ENCODE assay signal across 1 cellular context in the genomic region with DNA sequence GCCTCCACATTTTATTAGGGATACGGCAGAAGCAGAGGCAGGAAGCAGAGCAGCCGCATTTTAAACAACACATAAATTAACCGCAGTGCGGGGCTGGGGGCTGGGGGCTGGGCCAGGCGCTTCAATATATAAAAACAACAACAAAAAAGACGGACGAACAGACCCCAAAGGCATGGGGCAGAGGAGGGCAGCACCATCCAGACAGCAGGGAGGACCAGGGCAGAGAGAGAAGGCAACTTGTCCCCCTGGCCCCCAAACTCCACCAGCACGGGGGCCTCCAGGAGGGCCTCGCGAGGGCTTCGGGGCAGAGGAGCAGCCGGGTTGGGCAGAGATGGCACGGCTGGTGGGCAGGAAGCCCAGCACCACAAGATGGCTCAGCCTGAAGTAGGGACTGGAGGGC.
TF ChIP-seq lines count a peak whose summit lies in the region.

No MANE protein-coding gene starts in this region.

TF ChIP-seq in GM23338, 12 proteins besides CTCF, POLR2A, EP300 and RAD21:
- TF ChIP-seq, protein P1, sequence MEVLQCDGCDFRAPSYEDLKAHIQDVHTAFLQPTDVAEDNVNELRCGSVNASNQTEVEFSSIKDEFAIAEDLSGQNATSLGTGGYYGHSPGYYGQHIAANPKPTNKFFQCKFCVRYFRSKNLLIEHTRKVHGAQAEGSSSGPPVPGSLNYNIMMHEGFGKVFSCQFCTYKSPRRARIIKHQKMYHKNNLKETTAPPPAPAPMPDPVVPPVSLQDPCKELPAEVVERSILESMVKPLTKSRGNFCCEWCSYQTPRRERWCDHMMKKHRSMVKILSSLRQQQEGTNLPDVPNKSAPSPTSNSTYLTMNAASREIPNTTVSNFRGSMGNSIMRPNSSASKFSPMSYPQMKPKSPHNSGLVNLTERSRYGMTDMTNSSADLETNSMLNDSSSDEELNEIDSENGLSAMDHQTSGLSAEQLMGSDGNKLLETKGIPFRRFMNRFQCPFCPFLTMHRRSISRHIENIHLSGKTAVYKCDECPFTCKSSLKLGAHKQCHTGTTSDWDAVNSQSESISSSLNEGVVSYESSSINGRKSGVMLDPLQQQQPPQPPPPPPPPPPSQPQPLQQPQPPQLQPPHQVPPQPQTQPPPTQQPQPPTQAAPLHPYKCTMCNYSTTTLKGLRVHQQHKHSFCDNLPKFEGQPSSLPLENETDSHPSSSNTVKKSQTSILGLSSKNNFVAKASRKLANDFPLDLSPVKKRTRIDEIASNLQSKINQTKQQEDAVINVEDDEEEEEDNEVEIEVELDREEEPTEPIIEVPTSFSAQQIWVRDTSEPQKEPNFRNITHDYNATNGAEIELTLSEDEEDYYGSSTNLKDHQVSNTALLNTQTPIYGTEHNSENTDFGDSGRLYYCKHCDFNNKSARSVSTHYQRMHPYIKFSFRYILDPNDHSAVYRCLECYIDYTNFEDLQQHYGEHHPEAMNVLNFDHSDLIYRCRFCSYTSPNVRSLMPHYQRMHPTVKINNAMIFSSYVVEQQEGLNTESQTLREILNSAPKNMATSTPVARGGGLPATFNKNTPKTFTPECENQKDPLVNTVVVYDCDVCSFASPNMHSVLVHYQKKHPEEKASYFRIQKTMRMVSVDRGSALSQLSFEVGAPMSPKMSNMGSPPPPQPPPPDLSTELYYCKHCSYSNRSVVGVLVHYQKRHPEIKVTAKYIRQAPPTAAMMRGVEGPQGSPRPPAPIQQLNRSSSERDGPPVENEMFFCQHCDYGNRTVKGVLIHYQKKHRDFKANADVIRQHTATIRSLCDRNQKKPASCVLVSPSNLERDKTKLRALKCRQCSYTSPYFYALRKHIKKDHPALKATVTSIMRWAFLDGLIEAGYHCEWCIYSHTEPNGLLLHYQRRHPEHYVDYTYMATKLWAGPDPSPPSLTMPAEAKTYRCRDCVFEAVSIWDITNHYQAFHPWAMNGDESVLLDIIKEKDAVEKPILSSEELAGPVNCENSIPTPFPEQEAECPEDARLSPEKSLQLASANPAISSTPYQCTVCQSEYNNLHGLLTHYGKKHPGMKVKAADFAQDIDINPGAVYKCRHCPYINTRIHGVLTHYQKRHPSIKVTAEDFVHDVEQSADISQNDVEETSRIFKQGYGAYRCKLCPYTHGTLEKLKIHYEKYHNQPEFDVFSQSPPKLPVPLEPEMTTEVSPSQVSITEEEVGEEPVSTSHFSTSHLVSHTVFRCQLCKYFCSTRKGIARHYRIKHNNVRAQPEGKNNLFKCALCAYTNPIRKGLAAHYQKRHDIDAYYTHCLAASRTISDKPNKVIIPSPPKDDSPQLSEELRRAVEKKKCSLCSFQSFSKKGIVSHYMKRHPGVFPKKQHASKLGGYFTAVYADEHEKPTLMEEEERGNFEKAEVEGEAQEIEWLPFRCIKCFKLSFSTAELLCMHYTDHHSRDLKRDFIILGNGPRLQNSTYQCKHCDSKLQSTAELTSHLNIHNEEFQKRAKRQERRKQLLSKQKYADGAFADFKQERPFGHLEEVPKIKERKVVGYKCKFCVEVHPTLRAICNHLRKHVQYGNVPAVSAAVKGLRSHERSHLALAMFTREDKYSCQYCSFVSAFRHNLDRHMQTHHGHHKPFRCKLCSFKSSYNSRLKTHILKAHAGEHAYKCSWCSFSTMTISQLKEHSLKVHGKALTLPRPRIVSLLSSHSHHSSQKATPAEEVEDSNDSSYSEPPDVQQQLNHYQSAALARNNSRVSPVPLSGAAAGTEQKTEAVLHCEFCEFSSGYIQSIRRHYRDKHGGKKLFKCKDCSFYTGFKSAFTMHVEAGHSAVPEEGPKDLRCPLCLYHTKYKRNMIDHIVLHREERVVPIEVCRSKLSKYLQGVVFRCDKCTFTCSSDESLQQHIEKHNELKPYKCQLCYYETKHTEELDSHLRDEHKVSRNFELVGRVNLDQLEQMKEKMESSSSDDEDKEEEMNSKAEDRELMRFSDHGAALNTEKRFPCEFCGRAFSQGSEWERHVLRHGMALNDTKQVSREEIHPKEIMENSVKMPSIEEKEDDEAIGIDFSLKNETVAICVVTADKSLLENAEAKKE (CRISPR knock-in tag; IDR thresholded peaks at IDR 0.05) = no peak
- TF ChIP-seq JUNB (IDR thresholded peaks at IDR 0.05; ENCODE audit: unreplicated experiment) = no peak
- no peak for TF ChIP-seq CREB1 (CRISPR knock-in tag; IDR thresholded peaks at IDR 0.05; ENCODE audit: low read depth)
- TF ChIP-seq, protein P2, sequence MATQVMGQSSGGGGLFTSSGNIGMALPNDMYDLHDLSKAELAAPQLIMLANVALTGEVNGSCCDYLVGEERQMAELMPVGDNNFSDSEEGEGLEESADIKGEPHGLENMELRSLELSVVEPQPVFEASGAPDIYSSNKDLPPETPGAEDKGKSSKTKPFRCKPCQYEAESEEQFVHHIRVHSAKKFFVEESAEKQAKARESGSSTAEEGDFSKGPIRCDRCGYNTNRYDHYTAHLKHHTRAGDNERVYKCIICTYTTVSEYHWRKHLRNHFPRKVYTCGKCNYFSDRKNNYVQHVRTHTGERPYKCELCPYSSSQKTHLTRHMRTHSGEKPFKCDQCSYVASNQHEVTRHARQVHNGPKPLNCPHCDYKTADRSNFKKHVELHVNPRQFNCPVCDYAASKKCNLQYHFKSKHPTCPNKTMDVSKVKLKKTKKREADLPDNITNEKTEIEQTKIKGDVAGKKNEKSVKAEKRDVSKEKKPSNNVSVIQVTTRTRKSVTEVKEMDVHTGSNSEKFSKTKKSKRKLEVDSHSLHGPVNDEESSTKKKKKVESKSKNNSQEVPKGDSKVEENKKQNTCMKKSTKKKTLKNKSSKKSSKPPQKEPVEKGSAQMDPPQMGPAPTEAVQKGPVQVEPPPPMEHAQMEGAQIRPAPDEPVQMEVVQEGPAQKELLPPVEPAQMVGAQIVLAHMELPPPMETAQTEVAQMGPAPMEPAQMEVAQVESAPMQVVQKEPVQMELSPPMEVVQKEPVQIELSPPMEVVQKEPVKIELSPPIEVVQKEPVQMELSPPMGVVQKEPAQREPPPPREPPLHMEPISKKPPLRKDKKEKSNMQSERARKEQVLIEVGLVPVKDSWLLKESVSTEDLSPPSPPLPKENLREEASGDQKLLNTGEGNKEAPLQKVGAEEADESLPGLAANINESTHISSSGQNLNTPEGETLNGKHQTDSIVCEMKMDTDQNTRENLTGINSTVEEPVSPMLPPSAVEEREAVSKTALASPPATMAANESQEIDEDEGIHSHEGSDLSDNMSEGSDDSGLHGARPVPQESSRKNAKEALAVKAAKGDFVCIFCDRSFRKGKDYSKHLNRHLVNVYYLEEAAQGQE (IDR thresholded peaks at IDR 0.05; ENCODE audit: unreplicated experiment) = no peak
- no peak for TF ChIP-seq NANOG (IDR thresholded peaks at IDR 0.05; ENCODE audit: borderline replicate concordance)
- no peak for TF ChIP-seq EZH2phosphoT487 (IDR thresholded peaks at IDR 0.05; ENCODE audit: unreplicated experiment)
- no peak for TF ChIP-seq ZNF331 (CRISPR knock-in tag; IDR thresholded peaks at IDR 0.05; ENCODE audit: low read depth)
- TF ChIP-seq, protein P3, sequence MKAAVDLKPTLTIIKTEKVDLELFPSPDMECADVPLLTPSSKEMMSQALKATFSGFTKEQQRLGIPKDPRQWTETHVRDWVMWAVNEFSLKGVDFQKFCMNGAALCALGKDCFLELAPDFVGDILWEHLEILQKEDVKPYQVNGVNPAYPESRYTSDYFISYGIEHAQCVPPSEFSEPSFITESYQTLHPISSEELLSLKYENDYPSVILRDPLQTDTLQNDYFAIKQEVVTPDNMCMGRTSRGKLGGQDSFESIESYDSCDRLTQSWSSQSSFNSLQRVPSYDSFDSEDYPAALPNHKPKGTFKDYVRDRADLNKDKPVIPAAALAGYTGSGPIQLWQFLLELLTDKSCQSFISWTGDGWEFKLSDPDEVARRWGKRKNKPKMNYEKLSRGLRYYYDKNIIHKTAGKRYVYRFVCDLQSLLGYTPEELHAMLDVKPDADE (IDR thresholded peaks at IDR 0.05) = no peak
- no peak for TF ChIP-seq ZNF114 (CRISPR knock-in tag; IDR thresholded peaks at IDR 0.05)
- no peak for TF ChIP-seq EZH2 (IDR thresholded peaks at IDR 0.05; ENCODE audit: low read depth, unreplicated experiment)
- no peak for TF ChIP-seq POLR2AphosphoS5 (IDR thresholded peaks at IDR 0.05; ENCODE audit: low read depth)
- no peak for TF ChIP-seq STAT1 (IDR thresholded peaks at IDR 0.05; ENCODE audit: unreplicated experiment)
